12 cellular contexts compared by ENCODE assay signal in genomic region chr2:198711484-198711883, GRCh38.
DNase-seq lines count a peak whose midpoint lies in the region; ATAC-seq and TF ChIP-seq lines count a peak whose summit lies in the region.
"Had no signal": no experiment of that assay in that cellular context is flagged by ENCODE, and none has a peak within 500 bp of the region (broad histone marks: within the 10 kb centered on the region; RNA-seq: fewer than 3 reads in every experiment).

No MANE protein-coding gene starts in this region.

- H3K79me2 ChIP-seq in OCI-LY7 (ENCODE audit: insufficient read depth, low read depth, low read length): no peaks in the 10 kb centered on the region

- POLR2A ChIA-PET in OCI-LY7 (lab: Charles Lee): interaction anchor here (0.6 to 0.8 kb wide), 2 partner anchors 13 to 190 kb away, joined by 4 read pairs; no protein-coding TSS in a partner anchor

- H3K9ac ChIP-seq in mesenchymal stem cell (ENCODE audit: low read length): no peak overlapping the region

- no peak for TF ChIP-seq POLR2A in transverse colon (IDR thresholded peaks at IDR 0.05)
- TF ChIP-seq POLR2A in sigmoid colon (IDR thresholded peaks at IDR 0.05): no peak

- H4K20me1 ChIP-seq in OCI-LY7 (ENCODE audit: insufficient read depth, low read length): no peaks in the 10 kb centered on the region

- H3K36me3 ChIP-seq in OCI-LY7 (ENCODE audit: insufficient read depth, low read length) (peaks cover 12% of the 10 kb centered on the region), mesenchymal stem cell (ENCODE audit: control insufficient read depth in 1 of 2, insufficient read depth in 2 of 2, low read depth in 1 of 2, low read length in 2 of 2) (no peaks in the 10 kb centered on the region), transverse colon (no peaks in the 10 kb centered on the region), sigmoid colon (no peaks in the 10 kb centered on the region)

- H3K9me2 ChIP-seq in OCI-LY7 (ENCODE audit: insufficient read depth, low read length): no peaks in the 10 kb centered on the region

- H2BK5ac ChIP-seq in mesenchymal stem cell (ENCODE audit: low read depth, low read length, poor library complexity, severe bottlenecking): no peak overlapping the region

- H2BK12ac ChIP-seq in mesenchymal stem cell (ENCODE audit: low read length in 2 of 2): no peak overlapping the region

- no peak overlapping the region for H2BK120ac ChIP-seq in mesenchymal stem cell (ENCODE audit: low read depth, low read length)

- H3K9me3 ChIP-seq in OCI-LY7 (ENCODE audit: low read length) (peaks cover 21% of the 10 kb centered on the region; the same call in 1 of the 2 replicates), mesenchymal stem cell (ENCODE audit: control insufficient read depth, low read length) (no peaks in the 10 kb centered on the region), transverse colon (no peaks in the 10 kb centered on the region), sigmoid colon (no peaks in the 10 kb centered on the region)

- H3K27ac ChIP-seq in OCI-LY7 (ENCODE audit: low read depth, low read length, poor library complexity, severe bottlenecking) (peak overlapping the region; percentile 9), mesenchymal stem cell (ENCODE audit: low read length, poor library complexity, severe bottlenecking) (no peak overlapping the region), transverse colon (no peak overlapping the region), sigmoid colon (no peak overlapping the region)

- H3K4me3 ChIP-seq in OCI-LY7 (ENCODE audit: low read depth, low read length, poor library complexity, severe bottlenecking) (no peak overlapping the region), mesenchymal stem cell (ENCODE audit: insufficient read depth in 1 of 2, low read depth in 1 of 2, low read length in 2 of 2) (no peak overlapping the region), transverse colon (no peak overlapping the region), sigmoid colon (no peak overlapping the region)

- H2AK5ac ChIP-seq in mesenchymal stem cell (ENCODE audit: low read length, severe bottlenecking): no peak overlapping the region

- no peak for TF ChIP-seq CTCF in OCI-LY7 (conservative IDR thresholded peaks at IDR 0.05; ENCODE audit: low read length)
- no peak for TF ChIP-seq CTCF in transverse colon (IDR thresholded peaks at IDR 0.05)
- no peak for TF ChIP-seq CTCF in sigmoid colon (IDR thresholded peaks at IDR 0.05)

- no peak overlapping the region for H4K8ac ChIP-seq in mesenchymal stem cell (ENCODE audit: low read length)

- no peak overlapping the region for H3K4ac ChIP-seq in mesenchymal stem cell (ENCODE audit: low read depth in 1 of 2, low read length in 2 of 2)

- no peaks in the 10 kb centered on the region for H3K27me3 ChIP-seq in mesenchymal stem cell (ENCODE audit: control insufficient read depth in 1 of 2, insufficient read depth in 1 of 2, low read length in 2 of 2)
- no peaks in the 10 kb centered on the region for H3K27me3 ChIP-seq in transverse colon
- H3K27me3 ChIP-seq in sigmoid colon: no peaks in the 10 kb centered on the region

- H3K23ac ChIP-seq in mesenchymal stem cell (ENCODE audit: low read length in 2 of 2): no peak overlapping the region

- H3K4me2 ChIP-seq in OCI-LY7 (ENCODE audit: low read length): peak overlapping the region; percentile 37; the same call in 1 of the 2 replicates
- H3K4me2 ChIP-seq in mesenchymal stem cell (ENCODE audit: low read length, poor library complexity, severe bottlenecking): no peak overlapping the region

- DNase-seq in OCI-LY7 (ENCODE audit: low spot score) (no peak), mesenchymal stem cell (no peak), KBM-7 (no peak), transverse colon (no peak), sigmoid colon (no peak), HuH-7.5 (ENCODE audit: low spot score) (no peak)
- DNase-seq: C1 segment of cervical spinal cord; Calu3; CD4-positive, alpha-beta T cell; DMS 273 treated with DMSO at 0.1 percent for 48 hours; H7 had no signal

- H3K4me1 ChIP-seq in OCI-LY7 (ENCODE audit: insufficient read depth, low read length, poor library complexity, severe bottlenecking) (peaks cover 29% of the 10 kb centered on the region), mesenchymal stem cell (ENCODE audit: control insufficient read depth, insufficient read depth, low read depth, low read length) (no peaks in the 10 kb centered on the region), transverse colon (peaks cover 0 to 16% (median 4%) of the 10 kb centered on the region in 4 donors), sigmoid colon (no peaks in the 10 kb centered on the region)

- peak; percentile 47 for ATAC-seq in GM19463 (IDR thresholded peaks at IDR 0.05; ENCODE audit: unreplicated experiment)

- peak overlapping the region; percentile 82 for H2AFZ ChIP-seq in OCI-LY7 (ENCODE audit: low read length)
- H2AFZ ChIP-seq in mesenchymal stem cell (ENCODE audit: low read depth, low read length): no peak overlapping the region

- no peak overlapping the region for H3K18ac ChIP-seq in mesenchymal stem cell (ENCODE audit: low read depth in 1 of 2, low read length in 2 of 2)

- CTCF ChIA-PET in OCI-LY7 (lab: Charles Lee; ENCODE audit: unreplicated experiment): no interaction called here

- no peak overlapping the region for H3K14ac ChIP-seq in mesenchymal stem cell (ENCODE audit: low read length in 2 of 2)

- no TSS peak for BruUV-seq in OCI-LY7 (replicated peaks; lab: Mats Ljungman, UMichigan)

- no peak overlapping the region for H2BK15ac ChIP-seq in mesenchymal stem cell (ENCODE audit: low read depth, poor library complexity, severe bottlenecking)

- no peaks in the 10 kb centered on the region for H3K79me1 ChIP-seq in mesenchymal stem cell (replicated peaks; ENCODE audit: low read length, poor library complexity, severe bottlenecking)

- TF ChIP-seq EP300 in transverse colon (IDR thresholded peaks at IDR 0.05; ENCODE audit: low read depth): no peak
- TF ChIP-seq EP300 in sigmoid colon (IDR thresholded peaks at IDR 0.05): no peak

- in situ Hi-C loops in KBM-7 (cut with MboI; ENCODE audit: low pct_unique_long_range_greater_than_20kb, low sequenced_read_pairs): no loop called here
- in situ Hi-C loops in transverse colon (cut with MboI; ENCODE audit: low pct_ligation_motif_present in 1 of 4, low pct_unique_long_range_greater_than_20kb in 1 of 4, low sequenced_read_pairs in 3 of 4): no loop called here

- intact Hi-C loops in OCI-LY7 (cut with micrococcal nuclease; ENCODE audit: unreplicated experiment): no loop called here
- intact Hi-C loops in transverse colon (cut with DNase I; ENCODE audit: low total_unique reads): no loop called here
- intact Hi-C loops in sigmoid colon (cut with DNase I): no loop called here

- H4K91ac ChIP-seq in mesenchymal stem cell (ENCODE audit: low read length): peak overlapping the region; percentile 39
